In genomic region chr16:54544553-54545180, GRCh38 we compare ENCODE assay signal across 35 cellular contexts.
"Had no signal": no experiment of that assay in that cellular context is flagged by ENCODE, and none has a peak within 500 bp of the region (broad histone marks: within the 10 kb centered on the region; RNA-seq: fewer than 3 reads in every experiment).

No MANE protein-coding gene starts in this region.

- H3K9me2 ChIP-seq: SK-N-SH had no signal

- H3K4me3 Mint-ChIP-seq: activated B cell treated with CpG ODN at 0.5 μM for 24 hours; activated CD4-positive, alpha-beta memory T cell treated with anti-CD3 and anti-CD28 coated beads for 36 hours; activated T-cell treated with anti-CD3 and anti-CD28 coated beads, Interleukin-2, amount 50 U/mL, for 4 hours; IgD-negative memory B cell; T-helper 1 cell treated with Interleukin-12 subunit alpha and Interleukin-12 subunit beta and Interleukin-4 antibody, amounts not matched to agents 30 μg/mL and 1 μg/mL, for 36 hours; T-helper 2 cell treated with Interferon-gamma antibody and Interleukin-4, amounts not matched to agents 5 μg/mL and 100 μg/mL, for 36 hours had no signal

- H3K4me2 ChIP-seq: SK-N-SH had no signal

- H3K9me3 Mint-ChIP-seq: activated B cell treated with CpG ODN at 0.5 μM for 24 hours; activated CD4-positive, alpha-beta memory T cell treated with anti-CD3 and anti-CD28 coated beads for 36 hours; activated T-cell treated with anti-CD3 and anti-CD28 coated beads, Interleukin-2, amount 50 U/mL, for 4 hours; IgD-negative memory B cell; T-helper 1 cell treated with Interleukin-12 subunit alpha and Interleukin-12 subunit beta and Interleukin-4 antibody, amounts not matched to agents 30 μg/mL and 1 μg/mL, for 36 hours; T-helper 2 cell treated with Interferon-gamma antibody and Interleukin-4, amounts not matched to agents 5 μg/mL and 100 μg/mL, for 36 hours had no signal

- DNase-seq: activated B cell treated with CpG ODN at 0.5 μM for 24 hours; activated CD4-positive, alpha-beta memory T cell treated with anti-CD3 and anti-CD28 coated beads for 36 hours; activated CD4-positive, alpha-beta T cell treated with anti-CD3 and anti-CD28 coated beads for 4 hours; activated CD4-positive, alpha-beta T cell treated with anti-CD3 and anti-CD28 coated beads, Interleukin-2, amount 50 U/mL, for 1 hour; activated CD4-positive, CD25-positive, alpha-beta regulatory T cell treated with anti-CD3 and anti-CD28 coated beads, Interleukin-2, amount 50 U/mL, for 72 hours; activated CD8-positive, alpha-beta memory T cell treated with anti-CD3 and anti-CD28 coated beads, Interleukin-2, amount 50 U/mL, for 4 hours; activated effector memory CD4-positive, alpha-beta T cell treated with Interleukin-2 at 50 U/mL for 16 hours; activated naive CD4-positive, alpha-beta T cell; activated T-cell treated with anti-CD3 and anti-CD28 coated beads for 4 hours; activated T-cell treated with anti-CD3 and anti-CD28 coated beads, Interleukin-2, amount 50 U/mL, for 4 hours; adrenal gland; body of pancreas; central memory CD4-positive, alpha-beta T cell; Karpas-422; KBM-7; MG63; NCI-H1092; NCI-H1436 treated with DMSO at 0.1 percent for 48 hours; NCI-H1694 treated with DMSO at 0.1 percent for 48 hours; NCI-H2029; NCI-H345; NCI-H526; NCI-H748 treated with DMSO at 0.1 percent for 48 hours; NK-92 treated with Interleukin-12 subunit alpha and Interleukin-12 subunit beta, amount 100 ng/mL, for 24 hours; PC-3; Peyer's patch; RPMI8226; SHP77 treated with DMSO at 0.1 percent for 48 hours; SK-N-SH had no signal

- H3K9me3 ChIP-seq: adrenal gland, body of pancreas, breast epithelium, MG63, Peyer's patch, SJSA1, SK-N-SH had no signal

- H3K36me3 Mint-ChIP-seq: activated CD4-positive, alpha-beta memory T cell treated with anti-CD3 and anti-CD28 coated beads for 36 hours; activated naive CD4-positive, alpha-beta T cell treated with anti-CD3 and anti-CD28 coated beads, Interleukin-2, amount 50 U/mL, for 72 hours; IgD-negative memory B cell had no signal

- H3K27me3 ChIP-seq: breast epithelium, Peyer's patch had no signal

- H3K27ac ChIP-seq: adrenal gland, body of pancreas, breast epithelium, Peyer's patch, SJSA1 had no signal

- H3K4me1 Mint-ChIP-seq: activated B cell treated with CpG ODN at 0.5 μM for 24 hours, IgD-negative memory B cell had no signal

- H3K36me3 ChIP-seq: adrenal gland, breast epithelium, MG63, Peyer's patch, SJSA1 had no signal

- H3K4me3 ChIP-seq: adrenal gland, body of pancreas, breast epithelium, MG63, Peyer's patch, SJSA1 had no signal

- H3K27ac Mint-ChIP-seq: activated B cell treated with CpG ODN at 0.5 μM for 24 hours; activated CD4-positive, alpha-beta memory T cell treated with anti-CD3 and anti-CD28 coated beads for 36 hours; activated naive CD4-positive, alpha-beta T cell treated with anti-CD3 and anti-CD28 coated beads, Interleukin-2, amount 50 U/mL, for 72 hours; IgD-negative memory B cell; T-helper 1 cell treated with Interleukin-12 subunit alpha and Interleukin-12 subunit beta and Interleukin-4 antibody, amounts not matched to agents 30 μg/mL and 1 μg/mL, for 36 hours; T-helper 2 cell treated with Interferon-gamma antibody and Interleukin-4, amounts not matched to agents 5 μg/mL and 100 μg/mL, for 36 hours had no signal

- H3K27me3 Mint-ChIP-seq: activated CD4-positive, alpha-beta memory T cell treated with anti-CD3 and anti-CD28 coated beads for 36 hours; IgD-negative memory B cell had no signal

- H3K9ac ChIP-seq: SK-N-SH had no signal
